8 cellular contexts compared by ENCODE assay signal in the genomic region with DNA sequence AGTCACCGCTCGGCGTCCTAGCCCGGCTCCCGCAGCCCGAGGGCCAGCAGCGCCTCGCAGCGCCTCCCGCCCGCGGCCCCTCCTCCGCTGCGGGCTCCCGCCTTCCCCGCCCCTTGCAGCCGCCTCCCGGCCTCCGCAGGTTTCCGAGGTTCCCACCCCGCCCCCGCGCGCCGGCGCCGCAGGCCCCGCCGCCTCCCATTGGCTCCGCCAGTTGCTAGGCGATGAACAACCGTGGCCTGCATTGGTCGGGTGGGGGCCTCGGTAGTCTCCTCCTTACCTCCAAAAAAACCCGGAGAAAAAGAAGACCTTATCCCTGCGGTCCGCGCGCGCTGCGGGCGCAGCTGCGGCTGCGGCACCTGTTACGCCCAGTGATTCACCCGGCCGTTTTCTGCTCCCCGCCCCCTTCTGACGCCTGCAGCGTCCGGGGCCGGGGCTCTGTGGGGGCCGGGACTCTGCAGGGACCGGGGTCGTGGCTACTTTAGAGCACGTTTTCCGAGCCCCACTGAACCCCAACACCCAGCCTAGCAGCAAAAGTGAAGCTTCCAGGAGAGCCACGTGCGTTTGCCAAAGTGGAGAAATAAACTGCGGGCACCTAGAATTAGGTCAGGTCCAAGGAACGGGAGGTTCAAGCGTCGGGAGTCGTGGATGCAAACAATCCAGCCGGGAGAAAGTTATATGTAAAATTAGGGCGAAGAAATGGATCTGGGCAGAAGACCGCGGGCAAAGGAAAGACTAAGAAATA. TPM values are rescaled to one million over a fixed set of nuclear protein-coding genes. Genes with fewer than 3 reads are reported as not detected.
A peak's percentile ranks its signal among the peaks of the same experiment; 100 is the strongest.
DNase-seq lines count a peak whose midpoint lies in the region; ATAC-seq and TF ChIP-seq lines count a peak whose summit lies in the region.

A gene with protein sequence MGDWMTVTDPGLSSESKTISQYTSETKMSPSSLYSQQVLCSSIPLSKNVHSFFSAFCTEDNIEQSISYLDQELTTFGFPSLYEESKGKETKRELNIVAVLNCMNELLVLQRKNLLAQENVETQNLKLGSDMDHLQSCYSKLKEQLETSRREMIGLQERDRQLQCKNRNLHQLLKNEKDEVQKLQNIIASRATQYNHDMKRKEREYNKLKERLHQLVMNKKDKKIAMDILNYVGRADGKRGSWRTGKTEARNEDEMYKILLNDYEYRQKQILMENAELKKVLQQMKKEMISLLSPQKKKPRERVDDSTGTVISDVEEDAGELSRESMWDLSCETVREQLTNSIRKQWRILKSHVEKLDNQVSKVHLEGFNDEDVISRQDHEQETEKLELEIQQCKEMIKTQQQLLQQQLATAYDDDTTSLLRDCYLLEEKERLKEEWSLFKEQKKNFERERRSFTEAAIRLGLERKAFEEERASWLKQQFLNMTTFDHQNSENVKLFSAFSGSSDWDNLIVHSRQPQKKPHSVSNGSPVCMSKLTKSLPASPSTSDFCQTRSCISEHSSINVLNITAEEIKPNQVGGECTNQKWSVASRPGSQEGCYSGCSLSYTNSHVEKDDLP (minus strand): TSS at position 65 of the 742 bp plus-strand sequence. CDS start 19,242 bp downstream, outside the sequence.

- ATAC-seq in HG02852 (IDR thresholded peaks at IDR 0.05; ENCODE audit: unreplicated experiment) (peak; percentile 93), heart left ventricle (peak; percentile 97 to 99 (median 98))

- no peak within 1 kb of the TSS for H3K23ac ChIP-seq in trophoblast cell (ENCODE audit: low read length)

- H3K79me1 ChIP-seq in trophoblast cell (ENCODE audit: low read length), result peaks cover 9% of the 10 kb centered on the region

- peak within 1 kb of the TSS; percentile 74 for H4K12ac ChIP-seq in trophoblast cell (ENCODE audit: low read depth, low read length)

- DNase-seq in GM13976 (ENCODE audit: low spot score) (peak; percentile 97), NCI-H1436 treated with DMSO at 0.1 percent for 48 hours (lab: John Stamatoyannopoulos, UW) (peak; percentile 69), T follicular helper cell (ENCODE audit: low read depth) (peak; percentile 99), adrenal gland (peak; percentile 98 to 100 (median 99)), heart left ventricle (peak; percentile 97 to 99 (median 98)), trophoblast cell (peak; percentile 99 to 100), transverse colon (peak; percentile 100)

- H3K4me1 ChIP-seq in adrenal gland (replicated peaks in 1 of 2), result peaks cover 0 to 6% of the 10 kb centered on the region in 2 donors
- peaks cover 0 to 31% (median 10%) of the 10 kb centered on the region in 12 donors for H3K4me1 ChIP-seq in heart left ventricle
- peaks cover 3% of the 10 kb centered on the region in 2 experiments for H3K4me1 ChIP-seq in trophoblast cell (ENCODE audit: control insufficient read depth in 1 of 2, insufficient read depth in 2 of 2, low read length in 2 of 2)
- peaks cover 0 to 28% (median 14%) of the 10 kb centered on the region in 4 donors for H3K4me1 ChIP-seq in transverse colon

- TF ChIP-seq CTCF in GM13976 (IDR thresholded peaks at IDR 0.05; ENCODE audit: borderline replicate concordance, control extremely low read depth, extremely low read depth, insufficient read depth, missing control alignments), result no peak
- no peak for TF ChIP-seq CTCF in adrenal gland (IDR thresholded peaks at IDR 0.05)
- no peak for TF ChIP-seq CTCF in heart left ventricle (IDR thresholded peaks at IDR 0.05)
- TF ChIP-seq CTCF in transverse colon (IDR thresholded peaks at IDR 0.05), result no peak

- no peaks in the 10 kb centered on the region for H3K27me3 ChIP-seq in adrenal gland
- no peaks in the 10 kb centered on the region for H3K27me3 ChIP-seq in heart left ventricle
- no peaks in the 10 kb centered on the region for H3K27me3 ChIP-seq in trophoblast cell (ENCODE audit: insufficient read depth, low read length)
- no peaks in the 10 kb centered on the region for H3K27me3 ChIP-seq in transverse colon

- peak within 1 kb of the TSS; percentile 100 for H3K14ac ChIP-seq in trophoblast cell (ENCODE audit: low read length)

- H2BK5ac ChIP-seq in trophoblast cell (ENCODE audit: low read depth, low read length, poor library complexity), result peak within 1 kb of the TSS; percentile 98

- peak within 1 kb of the TSS; percentile 35 to 94 (median 68) for H3K4me3 ChIP-seq in adrenal gland
- H3K4me3 ChIP-seq in heart left ventricle, result peak within 1 kb of the TSS; percentile 65 to 96 (median 88)
- peak within 1 kb of the TSS; percentile 93 for H3K4me3 ChIP-seq in trophoblast cell (ENCODE audit: low read depth, low read length)
- H3K4me3 ChIP-seq in transverse colon, result peak within 1 kb of the TSS; percentile 84 to 90 (median 85)

- no peaks in the 10 kb centered on the region for H3K9me3 ChIP-seq in adrenal gland (replicated peaks in 1 of 3)
- no peaks in the 10 kb centered on the region for H3K9me3 ChIP-seq in heart left ventricle
- H3K9me3 ChIP-seq in trophoblast cell (ENCODE audit: insufficient read depth, low read depth, low read length), result no peaks in the 10 kb centered on the region
- no peaks in the 10 kb centered on the region for H3K9me3 ChIP-seq in transverse colon

- H2AFZ ChIP-seq in trophoblast cell (ENCODE audit: insufficient read depth, low read length, poor library complexity), result peak within 1 kb of the TSS; percentile 98

- intact Hi-C loops in adrenal gland (cut with DNase I) (no loop called here), heart left ventricle (cut with DNase I) (loop anchor here in 1 of 10 donors (10.0 kb wide), 1 partner anchor 386 kb away; the partner anchor contains the start of gene SAMD13), transverse colon (cut with DNase I; ENCODE audit: low total_unique reads) (no loop called here)

- peak within 1 kb of the TSS; percentile 82 for H3K4me2 ChIP-seq in trophoblast cell (ENCODE audit: low read length)

- 0 to 1% (median 0%) methylated on average over 14 to 68 of the region's 68 CpGs for WGBS in adrenal gland, 4 donors
- 0 to 1% (median 1%) methylated on average over 34 to 68 of the region's 68 CpGs for WGBS in heart left ventricle, 4 donors
- WGBS in trophoblast cell (ENCODE audit: extremely low coverage, insufficient coverage, insufficient read length), result no CpG with 5 or more reads among the region's 68 CpGs
- 0 to 1% methylated on average over 11 to 35 of the region's 68 CpGs for WGBS in transverse colon (ENCODE audit: low coverage in 1 of 2), 2 donors

- H3K27ac ChIP-seq in adrenal gland, result peak within 1 kb of the TSS in 4 of 5 donors; percentile 33 to 91 (median 82)
- peak within 1 kb of the TSS; percentile 31 to 90 (median 83) for H3K27ac ChIP-seq in heart left ventricle
- peak within 1 kb of the TSS; percentile 81 for H3K27ac ChIP-seq in trophoblast cell (ENCODE audit: low read depth, low read length)
- peak within 1 kb of the TSS; percentile 88 to 95 (median 92) for H3K27ac ChIP-seq in transverse colon

- H3K18ac ChIP-seq in trophoblast cell (ENCODE audit: low read length), result peak within 1 kb of the TSS; percentile 100

- H3K36me3 ChIP-seq in adrenal gland (replicated peaks in 1 of 2), result no peaks in the 10 kb centered on the region
- H3K36me3 ChIP-seq in heart left ventricle, result no peaks in the 10 kb centered on the region
- H3K36me3 ChIP-seq in trophoblast cell (ENCODE audit: control insufficient read depth in 1 of 2, insufficient read depth in 2 of 2, low read length in 2 of 2), result no peaks in the 10 kb centered on the region
- no peaks in the 10 kb centered on the region for H3K36me3 ChIP-seq in transverse colon

- H3K79me2 ChIP-seq in trophoblast cell (ENCODE audit: control insufficient read depth, insufficient read depth, low read length, poor library complexity), result peaks cover 4% of the 10 kb centered on the region

- in situ Hi-C loops in GM13976 (cut with MboI; ENCODE audit: low sequenced_read_pairs, unreplicated experiment), result no loop called here
- in situ Hi-C loops in transverse colon (cut with MboI; ENCODE audit: low pct_ligation_motif_present in 1 of 4, low pct_unique_long_range_greater_than_20kb in 1 of 4, low sequenced_read_pairs in 3 of 4), result loop anchor here in 1 of 4 donors (25.0 kb wide), 1 partner anchor 572 kb away; the partner anchor contains the start of gene C1orf52

- H2BK120ac ChIP-seq in trophoblast cell (ENCODE audit: insufficient read depth, low read length, poor library complexity), result peak within 1 kb of the TSS; percentile 94

- H3K9ac ChIP-seq in trophoblast cell (ENCODE audit: low read length), result peak within 1 kb of the TSS; percentile 77

- peak within 1 kb of the TSS; percentile 97 for H2AK5ac ChIP-seq in trophoblast cell (ENCODE audit: low read length)

- peak within 1 kb of the TSS; percentile 64 for H2BK12ac ChIP-seq in trophoblast cell (ENCODE audit: low read length)

- peak within 1 kb of the TSS; percentile 93 for H3K4ac ChIP-seq in trophoblast cell (ENCODE audit: low read depth, low read length)

- peak within 1 kb of the TSS; percentile 93 for H4K91ac ChIP-seq in trophoblast cell (ENCODE audit: low read depth, low read length)

- H4K8ac ChIP-seq in trophoblast cell (ENCODE audit: low read depth, low read length), result peak within 1 kb of the TSS; percentile 95

- TF ChIP-seq POLR2A in adrenal gland (IDR thresholded peaks at IDR 0.05) (peak in 1 of 2 donors; percentile 44), heart left ventricle (IDR thresholded peaks at IDR 0.05) (peak in 1 of 2 donors; percentile 68), transverse colon (IDR thresholded peaks at IDR 0.05) (peak; percentile 51)

- no peak for TF ChIP-seq EP300 in transverse colon (IDR thresholded peaks at IDR 0.05; ENCODE audit: low read depth)

RNA-seq across cellular contexts. Expression of the gene that starts here (rescaled TPM):
- total RNA-seq in adrenal gland (1 to 10 TPM; 2.1 to 5.8 (median 4.1) TPM), heart left ventricle (10 to 100 TPM in 6 of 9 donors, 1 to 10 TPM in 3; 4.5 to 18.5 (median 13.7) TPM), transverse colon (10 to 100 TPM in 3 of 4 donors, 1 to 10 TPM in 1; 7.1 to 15.2 (median 11.4) TPM)
- polyA plus RNA-seq in adrenal gland (10 to 100 TPM in 1 of 3 donors, 1 to 10 TPM in 2; 1.3 to 10.0 (median 2.5) TPM), heart left ventricle (10 to 100 TPM in 1 of 2 donors, 1 to 10 TPM in 1; 2.6 to 15.6 TPM)
- polyA plus RNA-seq in trophoblast cell (2013), result 15.0 and 17.0 TPM in 2 replicates

Comparison
In these comparisons a context has a peak if more than half of its experiments do, and no peak if none do; other contexts are left out.
1. Peak in every context shown above with its lines: DNase-seq, ATAC-seq, H3K4me3 ChIP-seq and H3K27ac ChIP-seq.